ENCODE assay signal across 8 cellular contexts in the genomic region with DNA sequence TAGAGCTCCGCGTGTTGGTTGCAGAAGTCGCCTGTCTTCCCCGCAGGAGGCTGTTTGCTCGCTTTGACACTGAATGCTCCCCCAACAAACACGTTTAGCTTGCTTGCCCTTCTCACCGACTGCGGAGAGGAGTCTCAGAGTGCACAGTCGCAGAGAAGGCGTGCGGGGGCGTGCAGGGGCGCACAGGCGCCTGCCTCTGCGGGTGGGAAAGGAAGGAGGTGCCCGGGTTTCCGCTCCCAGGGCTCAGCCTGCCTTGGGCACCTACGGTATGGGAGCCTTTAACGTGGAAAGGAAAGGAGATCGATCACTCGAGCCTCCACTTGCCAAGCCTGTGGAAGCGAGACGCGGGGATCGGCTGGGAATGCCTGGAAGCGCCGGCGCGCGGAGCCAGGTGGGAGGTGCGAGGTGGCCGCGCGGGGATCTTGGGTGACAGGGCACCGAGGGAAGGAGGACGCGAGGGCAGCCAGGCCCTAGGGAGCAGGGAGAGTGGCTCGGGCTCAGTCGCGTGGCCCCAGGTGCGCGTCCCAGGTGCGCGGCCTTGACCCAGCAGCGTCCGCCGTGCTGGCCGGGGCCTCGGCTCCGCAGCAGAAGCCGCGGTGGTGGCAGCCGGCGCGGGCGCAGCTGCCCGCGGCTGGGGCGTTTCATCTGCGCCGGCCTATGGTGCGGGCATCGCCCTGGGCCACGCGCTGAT. TPM values are rescaled to one million over a fixed set of nuclear protein-coding genes. Genes with fewer than 3 reads are reported as not detected.
DNase-seq lines count a peak whose midpoint lies in the region; ATAC-seq and TF ChIP-seq lines count a peak whose summit lies in the region.

A gene (plus strand): TSS at position 419 of the 691 bp plus-strand sequence. CDS start 749 bp downstream, outside the sequence.

- peak in 1 of 3 donors; percentile 29 for TF ChIP-seq POLR2A in spleen (IDR thresholded peaks at IDR 0.05)

- peak; percentile 87 for ATAC-seq in HG02759 (IDR thresholded peaks at IDR 0.05; ENCODE audit: unreplicated experiment)

- H3K27me3 ChIP-seq in spleen (replicated peaks in 1 of 7) = no peaks in the 10 kb centered on the region

- peaks cover 24 to 30% of the 10 kb centered on the region in 2 donors for H3K4me1 Mint-ChIP-seq in immature natural killer cell

- peak within 1 kb of the TSS; percentile 92 to 98 (median 95) for H3K4me3 Mint-ChIP-seq in immature natural killer cell

- H3K27ac ChIP-seq in spleen = peak within 1 kb of the TSS in 7 of 8 donors; percentile 43 to 83 (median 73)

- H3K9me3 Mint-ChIP-seq in immature natural killer cell = no peaks in the 10 kb centered on the region

- no peaks in the 10 kb centered on the region for H3K9me3 ChIP-seq in spleen

- H3K36me3 Mint-ChIP-seq in immature natural killer cell = peaks cover under 1 to 7% (median 2%) of the 10 kb centered on the region in 3 donors

- peaks cover 0 to 41% (median 21%) of the 10 kb centered on the region in 6 donors for H3K4me1 ChIP-seq in spleen

- H3K36me3 ChIP-seq in spleen = peaks cover 0 to 7% (median 2%) of the 10 kb centered on the region in 6 donors

- in situ Hi-C loops in GM13976 (cut with MboI; ENCODE audit: low sequenced_read_pairs, unreplicated experiment) = no loop called here

- WGBS in spleen, 5 donors = 0 to 1% (median 0%) methylated on average over 30 to 65 of the region's 65 CpGs

- no peak for TF ChIP-seq CTCF in GM13976 (IDR thresholded peaks at IDR 0.05; ENCODE audit: borderline replicate concordance, control extremely low read depth, extremely low read depth, insufficient read depth, missing control alignments)
- TF ChIP-seq CTCF in spleen (IDR thresholded peaks at IDR 0.05 in 8 of 11, conservative IDR thresholded peaks at IDR 0.05 in 3 of 11) = no peak

- peak; percentile 92 for DNase-seq in GM13976 (ENCODE audit: low spot score)
- peak; percentile 22 for DNase-seq in NCI-H2029 treated with DMSO at 0.1 percent for 48 hours (lab: John Stamatoyannopoulos, UW)
- peak; percentile 52 to 62 (median 52) for DNase-seq in activated CD4-positive, CD25-positive, alpha-beta regulatory T cell (lab: John Stamatoyannopoulos, UW)
- DNase-seq in central memory CD4-positive, alpha-beta T cell = peak; percentile 67
- peak; percentile 48 to 66 (median 63) for DNase-seq in immature natural killer cell
- DNase-seq in spleen = peak; percentile 95
- DNase-seq in OCI-M2 (lab: John Stamatoyannopoulos, UW; ENCODE audit: unreplicated experiment) = no peak

- intact Hi-C loops in spleen (cut with DNase I; ENCODE audit: low total_unique reads) = no loop called here

- peak within 1 kb of the TSS; percentile 74 to 83 (median 79) for H3K27ac Mint-ChIP-seq in immature natural killer cell

- H3K27me3 Mint-ChIP-seq in immature natural killer cell (ENCODE audit: low read depth in 3 of 3) = peaks cover 0 to 8% (median 0%) of the 10 kb centered on the region in 3 donors

- H3K4me3 ChIP-seq in spleen = peak within 1 kb of the TSS; percentile 46 to 89 (median 75)

RNA-seq across cellular contexts. Expression of the gene that starts here (rescaled TPM):
- polyA plus RNA-seq in immature natural killer cell (1 to 10 TPM; 4.2 to 6.3 (median 5.2) TPM), spleen (10 to 100 TPM in 1 of 3 donors, 1 to 10 TPM in 2; 6.5 to 13.3 (median 8.9) TPM)
- total RNA-seq in spleen = 10 to 100 TPM in 6 of 7 donors, 1 to 10 TPM in 1; 7.6 to 22.1 (median 12.7) TPM
